In genomic region chr7:98211221-98211675, GRCh38 we compare ENCODE assay signal across 8 cellular contexts. TPM values are rescaled to one million over a fixed set of nuclear protein-coding genes. Genes with fewer than 3 reads are reported as not detected.
DNase-seq lines count a peak whose midpoint lies in the region; ATAC-seq and TF ChIP-seq lines count a peak whose summit lies in the region.

Gene BHLHA15, plus strand, starts transcription at chr7:98211439. Its CDS starts 871 bp downstream, at chr7:98212310.

- H3K9me3 Mint-ChIP-seq in activated CD4-positive, alpha-beta T cell treated with anti-CD3 and anti-CD28 coated beads for 36 hours (ENCODE audit: low read depth), result no peaks in the 10 kb centered on the region

- H3K36me3 ChIP-seq in body of pancreas (replicated peaks in 1 of 2; ENCODE audit: insufficient read depth in 1 of 2, low read depth in 2 of 2) (peaks cover 0 to 5% of the 10 kb centered on the region in 2 donors), testis (ENCODE audit: low read depth, missing control alignments) (no peaks in the 10 kb centered on the region)

- CTCF ChIA-PET in activated CD4-positive, alpha-beta T cell treated with anti-CD3 and anti-CD28 coated beads for 36 hours (lab: Charles Lee), result no interaction called here

- intact Hi-C loops in activated CD4-positive, alpha-beta T cell treated with anti-CD3 and anti-CD28 coated beads for 36 hours (cut with DNase I, micrococcal nuclease), result loop anchor here in 1 of 2 experiments (2.0 kb wide), 1 partner anchor 190 kb away; the partner anchor contains the start of gene BAIAP2L1
- intact Hi-C loops in body of pancreas (cut with DNase I), result no loop called here
- intact Hi-C loops in left colon (cut with DNase I, micrococcal nuclease), result no loop called here
- intact Hi-C loops in testis (cut with DNase I; ENCODE audit: low total_unique reads), result no loop called here

- peak; percentile 31 for ATAC-seq in activated CD4-positive, alpha-beta T cell treated with anti-CD3 and anti-CD28 coated beads for 36 hours
- peak; percentile 58 for ATAC-seq in body of pancreas
- peak; percentile 68 for ATAC-seq in left colon
- ATAC-seq in omental fat pad (ENCODE audit: low FRiP score), result no peak
- no peak for ATAC-seq in GM21367 (IDR thresholded peaks at IDR 0.05; ENCODE audit: unreplicated experiment)

- H3K4me1 ChIP-seq in body of pancreas, result peaks cover 29% of the 10 kb centered on the region
- no peaks in the 10 kb centered on the region for H3K4me1 ChIP-seq in testis

- no peaks in the 10 kb centered on the region for H3K27me3 Mint-ChIP-seq in activated CD4-positive, alpha-beta T cell treated with anti-CD3 and anti-CD28 coated beads for 36 hours

- H3K27ac ChIP-seq in body of pancreas (peak within 1 kb of the TSS; percentile 87 to 98 (median 96)), testis (no peak within 1 kb of the TSS)

- H3K27ac Mint-ChIP-seq in activated CD4-positive, alpha-beta T cell treated with anti-CD3 and anti-CD28 coated beads for 36 hours, result no peak within 1 kb of the TSS

- 0% methylated on average over 8 of the region's 45 CpGs; no CpG with 5 or more reads in 1 of the 2 donors for WGBS in body of pancreas, 2 donors
- 2% methylated on average over 18 of the region's 45 CpGs; no CpG with 5 or more reads in 1 of the 2 donors for WGBS in testis, 2 donors

- TF ChIP-seq POLR2A in body of pancreas (IDR thresholded peaks at IDR 0.05), result no peak
- no peak for TF ChIP-seq POLR2A in testis (IDR thresholded peaks at IDR 0.05)

- H3K4me3 ChIP-seq in body of pancreas, result peak within 1 kb of the TSS; percentile 25 to 78
- H3K4me3 ChIP-seq in testis, result peak within 1 kb of the TSS; percentile 19 to 31

- H3K4me1 Mint-ChIP-seq in activated CD4-positive, alpha-beta T cell treated with anti-CD3 and anti-CD28 coated beads for 36 hours, result peaks cover 3% of the 10 kb centered on the region

- DNase-seq in activated CD4-positive, alpha-beta T cell treated with anti-CD3 and anti-CD28 coated beads for 36 hours, result peak; percentile 53
- DNase-seq in activated CD4-positive, alpha-beta T cell treated with anti-CD3 and anti-CD28 coated beads for 4 hours, result no peak
- DNase-seq in NCI-H345 (lab: John Stamatoyannopoulos, UW) (peak; percentile 65), body of pancreas (peak; percentile 92 to 96 (median 93)), left colon (peak; percentile 70 to 79), testis (no peak), omental fat pad (ENCODE audit: low spot score) (no peak)

- H3K36me3 Mint-ChIP-seq in activated CD4-positive, alpha-beta T cell treated with anti-CD3 and anti-CD28 coated beads for 36 hours (ENCODE audit: low read depth), result peaks cover 9% of the 10 kb centered on the region

- no peaks in the 10 kb centered on the region for H3K9me3 ChIP-seq in body of pancreas
- H3K9me3 ChIP-seq in testis, result no peaks in the 10 kb centered on the region

- H3K27me3 ChIP-seq in body of pancreas, result no peaks in the 10 kb centered on the region
- no peaks in the 10 kb centered on the region for H3K27me3 ChIP-seq in testis

- POLR2A ChIA-PET in activated CD4-positive, alpha-beta T cell treated with anti-CD3 and anti-CD28 coated beads for 36 hours (lab: Charles Lee), result no interaction called here

- TF ChIP-seq CTCF in body of pancreas (IDR thresholded peaks at IDR 0.05) (no peak), testis (IDR thresholded peaks at IDR 0.05) (no peak), omental fat pad (IDR thresholded peaks at IDR 0.05) (no peak)

- peak within 1 kb of the TSS; percentile 51 for H3K4me3 Mint-ChIP-seq in activated CD4-positive, alpha-beta T cell treated with anti-CD3 and anti-CD28 coated beads for 36 hours

RNA-seq across cellular contexts. Expression of gene BHLHA15, which starts in this region (rescaled TPM):
- total RNA-seq in activated CD4-positive, alpha-beta T cell treated with anti-CD3 and anti-CD28 coated beads for 36 hours, result under 1 TPM; 0.23 to 0.47 TPM
- total RNA-seq in body of pancreas (100 to 1,000 TPM; 247 to 584 TPM), left colon (1 to 10 TPM; 1.0 to 3.3 TPM), testis (1 to 10 TPM in 1 of 2 donors, under 1 TPM in 1; 0.50 to 2.4 TPM), omental fat pad (1 to 10 TPM in 2 of 4 donors, not detected in 2; 1.5 to 3.5 TPM)
- not detected for polyA plus RNA-seq in testis (ENCODE audit: insufficient read depth, low read depth, low replicate concordance)

Comparison
In these comparisons a context has a peak if more than half of its experiments do, and no peak if none do; other contexts are left out.
1. RNA of gene BHLHA15 (total RNA-seq): 247 to 584 TPM in body of pancreas; 1.0 to 3.3 TPM in left colon, 0.50 to 2.4 TPM in testis, 1.5 to 3.5 TPM in omental fat pad and 0.23 to 0.47 TPM in activated CD4-positive, alpha-beta T cell treated with anti-CD3 and anti-CD28 coated beads for 36 hours; every median in the first group is over 10 times any median in the second.
2. Peak in DNase-seq and ATAC-seq in activated CD4-positive, alpha-beta T cell treated with anti-CD3 and anti-CD28 coated beads for 36 hours; RNA of the gene not detected or under 1 TPM.
3. ATAC-seq: peak in body of pancreas (single experiment) and left colon (single experiment); none in omental fat pad (single experiment) and GM21367 (single experiment).
4. DNase-seq: peak in NCI-H345 (single experiment), body of pancreas (4 of 4) and left colon (2 of 2); none in activated CD4-positive, alpha-beta T cell treated with anti-CD3 and anti-CD28 coated beads for 4 hours (0 of 2), testis (single experiment) and omental fat pad (single experiment).
5. H3K27ac ChIP-seq: peak in body of pancreas (4 of 4); none in testis (0 of 2).